ENCODE assay signal across 1 cellular context in genomic region chr10:119205926-119206602, GRCh38.
TF ChIP-seq lines count a peak whose summit lies in the region.

No MANE protein-coding gene starts in this region.

TF ChIP-seq in IMR-90, 13 proteins besides CTCF, POLR2A, EP300 and RAD21 (continued from another document):
- TF ChIP-seq CHD1 (IDR thresholded peaks at IDR 0.05; ENCODE audit: low read depth, low read length) (no peak), SMC3 (IDR thresholded peaks at IDR 0.05; ENCODE audit: low read depth, low read length) (no peak), RFX5 (IDR thresholded peaks at IDR 0.05; ENCODE audit: low read depth, low read length) (no peak), BHLHE40 (IDR thresholded peaks at IDR 0.05; ENCODE audit: low read depth, low read length) (no peak), MAZ (IDR thresholded peaks at IDR 0.05; ENCODE audit: borderline replicate concordance, low read depth, low read length) (no peak), MXI1 (IDR thresholded peaks at IDR 0.05; ENCODE audit: borderline replicate concordance, low read depth, low read length) (no peak), FOS (IDR thresholded peaks at IDR 0.05; ENCODE audit: low read depth, low read length) (no peak), RCOR1 (IDR thresholded peaks at IDR 0.05; ENCODE audit: insufficient replicate concordance, low read length) (no peak), MAFK (IDR thresholded peaks at IDR 0.05; ENCODE audit: low read depth, low read length) (no peak)
- TF ChIP-seq, protein P1, sequence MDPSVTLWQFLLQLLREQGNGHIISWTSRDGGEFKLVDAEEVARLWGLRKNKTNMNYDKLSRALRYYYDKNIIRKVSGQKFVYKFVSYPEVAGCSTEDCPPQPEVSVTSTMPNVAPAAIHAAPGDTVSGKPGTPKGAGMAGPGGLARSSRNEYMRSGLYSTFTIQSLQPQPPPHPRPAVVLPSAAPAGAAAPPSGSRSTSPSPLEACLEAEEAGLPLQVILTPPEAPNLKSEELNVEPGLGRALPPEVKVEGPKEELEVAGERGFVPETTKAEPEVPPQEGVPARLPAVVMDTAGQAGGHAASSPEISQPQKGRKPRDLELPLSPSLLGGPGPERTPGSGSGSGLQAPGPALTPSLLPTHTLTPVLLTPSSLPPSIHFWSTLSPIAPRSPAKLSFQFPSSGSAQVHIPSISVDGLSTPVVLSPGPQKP (IDR thresholded peaks at IDR 0.05; ENCODE audit: borderline replicate concordance, low read depth, low read length), result no peak
- TF ChIP-seq, protein P2, sequence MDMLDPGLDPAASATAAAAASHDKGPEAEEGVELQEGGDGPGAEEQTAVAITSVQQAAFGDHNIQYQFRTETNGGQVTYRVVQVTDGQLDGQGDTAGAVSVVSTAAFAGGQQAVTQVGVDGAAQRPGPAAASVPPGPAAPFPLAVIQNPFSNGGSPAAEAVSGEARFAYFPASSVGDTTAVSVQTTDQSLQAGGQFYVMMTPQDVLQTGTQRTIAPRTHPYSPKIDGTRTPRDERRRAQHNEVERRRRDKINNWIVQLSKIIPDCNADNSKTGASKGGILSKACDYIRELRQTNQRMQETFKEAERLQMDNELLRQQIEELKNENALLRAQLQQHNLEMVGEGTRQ (IDR thresholded peaks at IDR 0.05; ENCODE audit: low read depth, low read length), result no peak
TF ChIP-seq in IMR-90: peak in this region for 0.
